Comparison of ENCODE assay signal across 12 cellular contexts in the genomic region with DNA sequence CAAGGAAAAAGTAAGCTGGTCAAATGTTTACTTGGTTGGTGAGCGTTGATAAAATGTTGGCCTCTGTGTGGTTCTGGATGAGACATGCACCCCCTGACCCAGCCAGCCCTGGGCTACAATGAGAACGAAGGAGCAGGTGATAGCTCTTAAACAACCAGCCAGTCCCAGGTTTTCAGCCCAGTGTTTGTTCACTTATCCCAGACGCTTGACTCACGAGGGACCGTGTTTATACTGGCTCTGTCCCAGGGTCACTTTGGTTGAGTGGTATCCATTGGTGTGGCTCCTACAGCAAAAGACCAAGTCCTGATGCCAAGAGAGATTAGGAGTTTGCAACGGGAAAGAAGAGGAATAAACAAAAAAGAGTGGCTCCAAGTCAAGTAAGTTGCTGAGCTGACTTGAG.
DNase-seq lines count a peak whose midpoint lies in the region; ATAC-seq, FAIRE-seq and TF ChIP-seq lines count a peak whose summit lies in the region.
"Had no signal": no experiment of that assay in that cellular context is flagged by ENCODE, and none has a peak within 500 bp of the region (broad histone marks: within the 10 kb centered on the region; RNA-seq: fewer than 3 reads in every experiment).

No MANE protein-coding gene starts in this region.

- no peak overlapping the region for H3K4me3 ChIP-seq in brain microvascular endothelial cell (ENCODE audit: low read depth, low read length)
- no peak overlapping the region for H3K4me3 ChIP-seq in lower lobe of right lung

- in situ Hi-C loops in brain microvascular endothelial cell (cut with HindIII; ENCODE audit: low pct_ligation_motif_present, low sequenced_read_pairs): no loop called here

- H3K4me1 Mint-ChIP-seq in activated T-cell treated with anti-CD3 and anti-CD28 coated beads, Interleukin-2, amount 50 U/mL, for 72 hours (ENCODE audit: low read depth): peaks cover 15% of the 10 kb centered on the region
- H3K4me1 Mint-ChIP-seq: B cell had no signal

- H3K9me3 Mint-ChIP-seq in activated T-cell treated with anti-CD3 and anti-CD28 coated beads, Interleukin-2, amount 50 U/mL, for 72 hours: peaks cover 0 to 3% of the 10 kb centered on the region in 2 donors

- no peaks in the 10 kb centered on the region for H3K36me3 Mint-ChIP-seq in activated T-cell treated with anti-CD3 and anti-CD28 coated beads, Interleukin-2, amount 50 U/mL, for 72 hours (ENCODE audit: insufficient read depth in 2 of 2)

- H3K4me1 ChIP-seq in lower lobe of right lung: peaks cover 17% of the 10 kb centered on the region

- H3K36me3 ChIP-seq in brain microvascular endothelial cell (replicated peaks): no peaks in the 10 kb centered on the region
- H3K36me3 ChIP-seq in lower lobe of right lung: no peaks in the 10 kb centered on the region

- no peak for FAIRE-seq in D721Med (lab: Jason Lieb, UNC)
- FAIRE-seq: frontal cortex had no signal

- no peak overlapping the region for H3K4me3 Mint-ChIP-seq in activated T-cell treated with anti-CD3 and anti-CD28 coated beads, Interleukin-2, amount 50 U/mL, for 72 hours
- H3K4me3 Mint-ChIP-seq: B cell had no signal

- H3K27ac ChIP-seq in brain microvascular endothelial cell (peak overlapping the region; percentile 17), lower lobe of right lung (no peak overlapping the region)

- H3K9me3 ChIP-seq in lower lobe of right lung: no peaks in the 10 kb centered on the region

- TF ChIP-seq CTCF in brain microvascular endothelial cell (IDR thresholded peaks at IDR 0.05; ENCODE audit: low read depth, low read length, missing control alignments) (no peak), lower lobe of right lung (IDR thresholded peaks at IDR 0.05) (no peak), D721Med (IDR thresholded peaks at IDR 0.05; ENCODE audit: insufficient read depth, missing control alignments) (no peak)

- no peaks in the 10 kb centered on the region for H3K27me3 ChIP-seq in brain microvascular endothelial cell (replicated peaks)
- no peaks in the 10 kb centered on the region for H3K27me3 ChIP-seq in lower lobe of right lung (ENCODE audit: low read depth)

- intact Hi-C loops in lower lobe of right lung (cut with DNase I): no loop called here

- H3K27me3 Mint-ChIP-seq in activated T-cell treated with anti-CD3 and anti-CD28 coated beads, Interleukin-2, amount 50 U/mL, for 72 hours (ENCODE audit: low read depth): no peaks in the 10 kb centered on the region
- H3K27me3 Mint-ChIP-seq: B cell had no signal

- DNase-seq in AG08396 (ENCODE audit: low spot score) (peak; percentile 50), NCI-H1092 treated with DMSO at 0.1 percent for 48 hours (lab: John Stamatoyannopoulos, UW) (peak; percentile 97), brain microvascular endothelial cell (peak; percentile 73), lower lobe of right lung (peak; percentile 76), KG1 (lab: John Stamatoyannopoulos, UW) (no peak), D721Med (ENCODE audit: insufficient read length, low spot score) (no peak), midbrain (lab: John Stamatoyannopoulos, UW) (no peak)
- no peak for DNase-seq in activated T-cell treated with anti-CD3 and anti-CD28 coated beads, Interleukin-2, amount 50 U/mL, for 72 hours
- DNase-seq: GOT3; NK-92 treated with Interleukin-12 subunit alpha and Interleukin-12 subunit beta, amount 100 ng/mL, for 24 hours had no signal

- ATAC-seq in lower lobe of right lung: peak; percentile 95 to 96
- ATAC-seq in activated T-cell treated with anti-CD3 and anti-CD28 coated beads, Interleukin-2, amount 50 U/mL, for 72 hours (replicated peaks in 1 of 2): no peak

- no peak overlapping the region for H3K27ac Mint-ChIP-seq in activated T-cell treated with anti-CD3 and anti-CD28 coated beads, Interleukin-2, amount 50 U/mL, for 72 hours
- H3K27ac Mint-ChIP-seq: B cell had no signal

Comparison
In these comparisons a context has a peak if more than half of its experiments do, and no peak if none do; other contexts are left out.
1. DNase-seq: peak in AG08396 (single experiment), NCI-H1092 treated with DMSO at 0.1 percent for 48 hours (single experiment), brain microvascular endothelial cell (single experiment) and lower lobe of right lung (single experiment); none in KG1 (single experiment), D721Med (single experiment), midbrain (single experiment) and activated T-cell treated with anti-CD3 and anti-CD28 coated beads, Interleukin-2, amount 50 U/mL, for 72 hours (0 of 2).
2. ATAC-seq: peak in lower lobe of right lung (2 of 2); none in activated T-cell treated with anti-CD3 and anti-CD28 coated beads, Interleukin-2, amount 50 U/mL, for 72 hours (0 of 2).